20 cellular contexts compared by ENCODE assay signal in the genomic region with DNA sequence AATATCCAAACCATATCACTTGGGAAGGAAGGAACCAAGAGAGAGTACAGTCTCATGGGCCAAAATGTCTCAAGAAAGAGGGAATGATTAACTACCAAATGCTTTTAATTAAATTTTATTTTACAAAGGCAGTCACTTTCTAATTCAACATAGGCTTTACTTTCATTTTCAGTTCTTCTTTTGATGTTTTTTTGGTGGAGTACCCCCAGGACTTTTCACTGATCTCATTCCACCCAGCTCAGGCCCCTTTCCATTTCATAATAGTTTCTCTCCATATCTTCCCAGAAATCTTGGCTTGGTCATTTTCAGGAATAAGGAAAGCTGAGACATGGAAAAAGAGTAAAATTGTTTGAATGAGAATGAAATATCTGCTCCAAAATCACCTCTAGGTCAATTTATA. TPM values are rescaled to one million over a fixed set of nuclear protein-coding genes. Genes with fewer than 3 reads are reported as not detected.
A peak's percentile ranks its signal among the peaks of the same experiment; 100 is the strongest.
DNase-seq lines count a peak whose midpoint lies in the region; ATAC-seq, FAIRE-seq and TF ChIP-seq lines count a peak whose summit lies in the region.
"Had no signal": no experiment of that assay in that cellular context is flagged by ENCODE, and none has a peak within 500 bp of the region (broad histone marks: within the 10 kb centered on the region; RNA-seq: fewer than 3 reads in every experiment).

No MANE protein-coding gene starts in this region.

- no peaks in the 10 kb centered on the region for H3F3A ChIP-seq in SU-DHL-6 (ENCODE audit: insufficient read depth)

- no peaks in the 10 kb centered on the region for H3K36me3 ChIP-seq in SU-DHL-6 (ENCODE audit: low read length)
- H3K36me3 ChIP-seq: neutrophil had no signal

- peaks cover 4% of the 10 kb centered on the region for H3K9me3 ChIP-seq in CD4-positive, alpha-beta T cell (ENCODE audit: control insufficient read depth, low read length)
- H3K9me3 ChIP-seq in SU-DHL-6 (ENCODE audit: insufficient read depth, low read length): no peaks in the 10 kb centered on the region
- H3K9me3 ChIP-seq: neutrophil had no signal

- peaks cover 3% of the 10 kb centered on the region for H3K36me3 Mint-ChIP-seq in CD4-positive, alpha-beta T cell (ENCODE audit: low read depth)
- H3K36me3 Mint-ChIP-seq in dendritic cell treated with granulocyte-macrophage colony-stimulating factor and Interleukin-4, amounts not matched to agents 40 ng/mL and 50 ng/mL, for 4 days (ENCODE audit: low read depth): peaks cover 11% of the 10 kb centered on the region
- H3K36me3 Mint-ChIP-seq: mesothelial cell of epicardium had no signal

- no peaks in the 10 kb centered on the region for H4K20me1 ChIP-seq in SU-DHL-6 (ENCODE audit: low read depth, low read length)

- H2AFZ ChIP-seq in SU-DHL-6 (ENCODE audit: low read depth, low read length, severe bottlenecking): no peak overlapping the region

- peaks cover 3% of the 10 kb centered on the region for H3K9me3 Mint-ChIP-seq in CD4-positive, alpha-beta T cell
- H3K9me3 Mint-ChIP-seq in dendritic cell treated with granulocyte-macrophage colony-stimulating factor and Interleukin-4, amounts not matched to agents 40 ng/mL and 50 ng/mL, for 4 days: peaks cover 26% of the 10 kb centered on the region

- TF ChIP-seq CTCF in CD4-positive, alpha-beta T cell (IDR thresholded peaks at IDR 0.05): no peak
- TF ChIP-seq CTCF in SU-DHL-6 (IDR thresholded peaks at IDR 0.05; ENCODE audit: insufficient read depth, low read length, poor library complexity, severe bottlenecking): no peak

- POLR2A ChIA-PET in CD4-positive, alpha-beta T cell (lab: Charles Lee): no interaction called here

- intact Hi-C loops in CD4-positive, alpha-beta T cell (cut with DNase I, micrococcal nuclease): no loop called here
- intact Hi-C loops in dendritic cell treated with granulocyte-macrophage colony-stimulating factor and Interleukin-4, amounts not matched to agents 40 ng/mL and 50 ng/mL, for 4 days (cut with micrococcal nuclease): no loop called here

- H3K27ac Mint-ChIP-seq in CD4-positive, alpha-beta T cell: no peak overlapping the region
- H3K27ac Mint-ChIP-seq in dendritic cell treated with granulocyte-macrophage colony-stimulating factor and Interleukin-4, amounts not matched to agents 40 ng/mL and 50 ng/mL, for 4 days: peak overlapping the region; percentile 53
- H3K27ac Mint-ChIP-seq: mesothelial cell of epicardium had no signal

- DNase-seq in NOMO-1 treated with DMSO at 0.1 percent for 48 hours (lab: John Stamatoyannopoulos, UW; ENCODE audit: unreplicated experiment) (peak; percentile 14), NOMO-1 treated with dmso at 0.1 percent for 144 hours (lab: John Stamatoyannopoulos, UW; ENCODE audit: unreplicated experiment) (no peak), HK-2 (ENCODE audit: unreplicated experiment) (no peak), urothelium cell line (ENCODE audit: low spot score) (no peak)
- DNase-seq in CD4-positive, alpha-beta T cell: no peak
- DNase-seq: 8988T, C1 segment of cervical spinal cord, H7, left cardiac atrium, NCI-H146, NCI-H2227 treated with DMSO at 0.1 percent for 48 hours, trophoblast cell had no signal

- H3K27ac ChIP-seq in CD4-positive, alpha-beta T cell (ENCODE audit: low read depth, low read length): no peak overlapping the region
- no peak overlapping the region for H3K27ac ChIP-seq in SU-DHL-6 (ENCODE audit: low read depth, low read length)
- H3K27ac ChIP-seq: neutrophil had no signal

- H3K27me3 Mint-ChIP-seq in CD4-positive, alpha-beta T cell: no peaks in the 10 kb centered on the region
- H3K27me3 Mint-ChIP-seq in dendritic cell treated with granulocyte-macrophage colony-stimulating factor and Interleukin-4, amounts not matched to agents 40 ng/mL and 50 ng/mL, for 4 days: no peaks in the 10 kb centered on the region

- no peaks in the 10 kb centered on the region for H3K27me3 ChIP-seq in CD4-positive, alpha-beta T cell (ENCODE audit: control insufficient read depth, insufficient read depth, low read length)
- no peaks in the 10 kb centered on the region for H3K27me3 ChIP-seq in SU-DHL-6 (ENCODE audit: low read length)
- H3K27me3 ChIP-seq: neutrophil had no signal

- H3K4me1 Mint-ChIP-seq in CD4-positive, alpha-beta T cell (ENCODE audit: low read depth): peaks cover 31% of the 10 kb centered on the region
- H3K4me1 Mint-ChIP-seq in dendritic cell treated with granulocyte-macrophage colony-stimulating factor and Interleukin-4, amounts not matched to agents 40 ng/mL and 50 ng/mL, for 4 days (ENCODE audit: low read depth): peaks cover 39% of the 10 kb centered on the region
- H3K4me1 Mint-ChIP-seq: mesothelial cell of epicardium had no signal

- ATAC-seq in CD4-positive, alpha-beta T cell (ENCODE audit: poor library complexity): no peak
- no peak for ATAC-seq in GM19455 (IDR thresholded peaks at IDR 0.05; ENCODE audit: unreplicated experiment)
- ATAC-seq: left cardiac atrium had no signal

- H3K9me2 ChIP-seq in SU-DHL-6 (replicated peaks; ENCODE audit: insufficient read depth, low read length): no peaks in the 10 kb centered on the region

- FAIRE-seq in urothelium cell line (lab: Jason Lieb, UNC): no peak
- FAIRE-seq: colon had no signal

- no peak overlapping the region for H3K9ac ChIP-seq in SU-DHL-6 (ENCODE audit: low read length)

- CTCF ChIA-PET in CD4-positive, alpha-beta T cell (lab: Charles Lee): interaction anchor here (1.3 kb wide), 1 partner anchor 218 kb away, joined by 3 read pairs; no protein-coding TSS in a partner anchor

- H3K79me2 ChIP-seq in SU-DHL-6 (ENCODE audit: insufficient read depth, low read length): no peaks in the 10 kb centered on the region

- peak overlapping the region; percentile 23 for H3K4me2 ChIP-seq in SU-DHL-6 (ENCODE audit: low read depth, low read length, poor library complexity, severe bottlenecking)

- H3K4me3 ChIP-seq in SU-DHL-6 (ENCODE audit: insufficient read depth, low read length, poor library complexity, severe bottlenecking): no peak overlapping the region

- H3K4me3 Mint-ChIP-seq in CD4-positive, alpha-beta T cell: peak overlapping the region; percentile 1
- H3K4me3 Mint-ChIP-seq in dendritic cell treated with granulocyte-macrophage colony-stimulating factor and Interleukin-4, amounts not matched to agents 40 ng/mL and 50 ng/mL, for 4 days: no peak overlapping the region
- H3K4me3 Mint-ChIP-seq: mesothelial cell of epicardium had no signal

RNA-seq across cellular contexts. Expression of a gene that starts 5.1 kb away (rescaled TPM):
- total RNA-seq in CD4-positive, alpha-beta T cell: under 1 TPM; 0.69 to 0.78 TPM
- total RNA-seq: LHCN-M2, mesothelial cell of epicardium, renal cortical epithelial cell had no signal

RNA-seq across cellular contexts. Expression of a gene that starts 22.3 kb away (rescaled TPM):
- 100 to 1,000 TPM; 387 to 395 TPM for total RNA-seq in CD4-positive, alpha-beta T cell
- total RNA-seq: LHCN-M2, renal cortical epithelial cell had no signal
